35 cellular contexts compared by ENCODE assay signal in the genomic region with DNA sequence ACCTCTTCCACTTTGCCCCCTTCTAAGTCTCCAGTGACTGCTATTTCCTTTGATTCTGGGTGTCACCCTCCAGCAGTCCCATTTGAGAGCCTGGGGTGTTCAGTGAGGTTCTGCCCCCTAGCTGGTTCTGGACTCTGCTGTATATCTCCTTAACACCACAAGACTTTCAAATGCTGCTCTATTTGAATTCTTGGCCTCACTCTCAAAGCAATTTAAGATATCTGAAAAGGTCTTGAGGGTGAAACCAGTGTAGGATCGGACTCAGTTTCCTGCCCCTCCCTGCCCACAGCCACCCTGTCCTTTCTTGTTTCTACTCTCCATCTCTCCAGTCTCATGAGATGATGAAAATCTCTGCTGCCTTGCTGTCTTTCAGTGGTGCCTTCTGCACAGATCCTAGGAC.
"Had no signal": no experiment of that assay in that cellular context is flagged by ENCODE, and none has a peak within 500 bp of the region (broad histone marks: within the 10 kb centered on the region; RNA-seq: fewer than 3 reads in every experiment).

No MANE protein-coding gene starts in this region.

- ATAC-seq: activated CD8-positive, alpha-beta memory T cell treated with anti-CD3 and anti-CD28 coated beads, Interleukin-2, amount 10 ng/mL, durations not matched to agents 7 days and 5 days; activated CD8-positive, alpha-beta T cell treated with anti-CD3 and anti-CD28 coated beads, Interleukin-2, amount 10 ng/mL, durations not matched to agents 7 days and 5 days; activated naive CD4-positive, alpha-beta T cell treated with anti-CD3 and anti-CD28 coated beads, Interleukin-2, amount 50 U/mL, for 72 hours; body of pancreas had no signal

- H3K27me3 ChIP-seq: adrenal gland, body of pancreas, brain microvascular endothelial cell, breast epithelium had no signal

- H3K4me3 ChIP-seq: adrenal gland, body of pancreas, breast epithelium had no signal

- H3K27ac Mint-ChIP-seq: activated B cell treated with CpG ODN at 0.5 μM for 24 hours; activated CD4-positive, alpha-beta memory T cell treated with anti-CD3 and anti-CD28 coated beads, Interleukin-2, amount 10 ng/mL, durations not matched to agents 7 days and 5 days; activated CD4-positive, alpha-beta T cell treated with anti-CD3 and anti-CD28 coated beads, Interleukin-2, amount 10 ng/mL, durations not matched to agents 24 days and 14 days; activated CD8-positive, alpha-beta memory T cell treated with anti-CD3 and anti-CD28 coated beads, Interleukin-2, amount 10 ng/mL, durations not matched to agents 7 days and 5 days; activated CD8-positive, alpha-beta T cell treated with anti-CD3 and anti-CD28 coated beads, Interleukin-2, amount 10 ng/mL, durations not matched to agents 7 days and 5 days; activated naive CD4-positive, alpha-beta T cell treated with anti-CD3 and anti-CD28 coated beads for 36 hours; activated naive CD4-positive, alpha-beta T cell treated with anti-CD3 and anti-CD28 coated beads, Interleukin-2, amount 50 U/mL, for 72 hours; activated naive CD8-positive, alpha-beta T cell treated with anti-CD3 and anti-CD28 coated beads for 36 hours; activated T-cell treated with anti-CD3 and anti-CD28 coated beads, Interleukin-2, amount 50 U/mL, for 24 hours; activated T-helper 2 cell treated with anti-CD3 and anti-CD28 coated beads, Interferon-gamma antibody, Interleukin-2, Interleukin-4, amounts not matched to agents 10 μg/mL and 5 μg/mL and 100 μg/mL, durations not matched to agents 14 hours and 24 hours and 36 hours; T-helper 1 cell treated with Interleukin-12 subunit alpha and Interleukin-12 subunit beta and Interleukin-4 antibody, amounts not matched to agents 30 μg/mL and 1 μg/mL, for 36 hours; T-helper 2 cell treated with Interferon-gamma antibody and Interleukin-4, amounts not matched to agents 5 μg/mL and 100 μg/mL, for 36 hours had no signal

- H3K27ac ChIP-seq: adrenal gland, body of pancreas, brain microvascular endothelial cell, breast epithelium, VCaP had no signal

- H3K9me3 Mint-ChIP-seq: activated CD4-positive, alpha-beta memory T cell treated with anti-CD3 and anti-CD28 coated beads, Interleukin-2, amount 10 ng/mL, durations not matched to agents 7 days and 5 days; activated naive CD4-positive, alpha-beta T cell treated with anti-CD3 and anti-CD28 coated beads for 36 hours had no signal

- H3K4me1 Mint-ChIP-seq: activated B cell treated with CpG ODN at 0.5 μM for 24 hours; activated CD4-positive, alpha-beta memory T cell treated with anti-CD3 and anti-CD28 coated beads, Interleukin-2, amount 10 ng/mL, durations not matched to agents 7 days and 5 days; activated CD4-positive, alpha-beta T cell treated with anti-CD3 and anti-CD28 coated beads, Interleukin-2, amount 10 ng/mL, durations not matched to agents 24 days and 14 days; activated CD8-positive, alpha-beta memory T cell treated with anti-CD3 and anti-CD28 coated beads, Interleukin-2, amount 10 ng/mL, durations not matched to agents 7 days and 5 days; activated naive CD8-positive, alpha-beta T cell treated with anti-CD3 and anti-CD28 coated beads for 36 hours had no signal

- H3K36me3 ChIP-seq: adrenal gland, brain microvascular endothelial cell, breast epithelium had no signal

- FAIRE-seq: astrocyte, TTC549 had no signal

- H3K9me3 ChIP-seq: adrenal gland, body of pancreas, breast epithelium had no signal

- H3K27me3 Mint-ChIP-seq: activated B cell treated with CpG ODN at 0.5 μM for 24 hours; activated CD4-positive, alpha-beta memory T cell treated with anti-CD3 and anti-CD28 coated beads, Interleukin-2, amount 10 ng/mL, durations not matched to agents 7 days and 5 days; activated CD8-positive, alpha-beta memory T cell treated with anti-CD3 and anti-CD28 coated beads, Interleukin-2, amount 10 ng/mL, durations not matched to agents 7 days and 5 days had no signal

- H3K4me3 Mint-ChIP-seq: activated B cell treated with CpG ODN at 0.5 μM for 24 hours; activated CD4-positive, alpha-beta memory T cell treated with anti-CD3 and anti-CD28 coated beads, Interleukin-2, amount 10 ng/mL, durations not matched to agents 7 days and 5 days; activated CD4-positive, alpha-beta T cell treated with anti-CD3 and anti-CD28 coated beads, Interleukin-2, amount 10 ng/mL, durations not matched to agents 24 days and 14 days; activated CD8-positive, alpha-beta memory T cell treated with anti-CD3 and anti-CD28 coated beads, Interleukin-2, amount 10 ng/mL, durations not matched to agents 7 days and 5 days; activated CD8-positive, alpha-beta T cell treated with anti-CD3 and anti-CD28 coated beads, Interleukin-2, amount 10 ng/mL, durations not matched to agents 7 days and 5 days; activated naive CD4-positive, alpha-beta T cell treated with anti-CD3 and anti-CD28 coated beads for 36 hours; activated naive CD8-positive, alpha-beta T cell treated with anti-CD3 and anti-CD28 coated beads for 36 hours; activated T-cell treated with anti-CD3 and anti-CD28 coated beads, Interleukin-2, amount 50 U/mL, for 24 hours; T-helper 1 cell treated with Interleukin-12 subunit alpha and Interleukin-12 subunit beta and Interleukin-4 antibody, amounts not matched to agents 30 μg/mL and 1 μg/mL, for 36 hours; T-helper 2 cell treated with Interferon-gamma antibody and Interleukin-4, amounts not matched to agents 5 μg/mL and 100 μg/mL, for 36 hours had no signal

- DNase-seq: activated B cell treated with CpG ODN at 0.5 μM for 24 hours; activated CD4-positive, alpha-beta memory T cell treated with anti-CD3 and anti-CD28 coated beads, Interleukin-2, amount 10 ng/mL, durations not matched to agents 7 days and 5 days; activated CD4-positive, alpha-beta T cell treated with anti-CD3 and anti-CD28 coated beads for 4 hours; activated CD4-positive, alpha-beta T cell treated with anti-CD3 and anti-CD28 coated beads, Interleukin-2, amount 10 ng/mL, durations not matched to agents 24 days and 14 days; activated CD4-positive, alpha-beta T cell treated with anti-CD3 and anti-CD28 coated beads, Interleukin-2, amount 50 U/mL, for 48 hours; activated CD4-positive, CD25-positive, alpha-beta regulatory T cell treated with anti-CD3 and anti-CD28 coated beads, Interleukin-2, amount 50 U/mL, for 72 hours; activated CD8-positive, alpha-beta memory T cell treated with anti-CD3 and anti-CD28 coated beads for 24 hours; activated CD8-positive, alpha-beta memory T cell treated with anti-CD3 and anti-CD28 coated beads, Interleukin-2, amount 10 ng/mL, durations not matched to agents 7 days and 5 days; activated CD8-positive, alpha-beta memory T cell treated with anti-CD3 and anti-CD28 coated beads, Interleukin-2, amount 50 U/mL, for 48 hours; activated CD8-positive, alpha-beta T cell treated with anti-CD3 and anti-CD28 coated beads, Interleukin-2, amount 10 ng/mL, durations not matched to agents 7 days and 5 days; activated effector memory CD4-positive, alpha-beta T cell treated with Interleukin-2 at 50 U/mL for 16 hours; activated gamma-delta T cell; activated naive CD4-positive, alpha-beta T cell; activated naive CD4-positive, alpha-beta T cell treated with anti-CD3 and anti-CD28 coated beads for 36 hours; activated naive CD4-positive, alpha-beta T cell treated with anti-CD3 and anti-CD28 coated beads, Interleukin-2, amount 50 U/mL, for 16 hours; activated naive CD8-positive, alpha-beta T cell treated with anti-CD3 and anti-CD28 coated beads for 36 hours; activated T-cell treated with anti-CD3 and anti-CD28 coated beads, Interleukin-2, amount 50 U/mL, for 24 hours; activated T-cell treated with anti-CD3 and anti-CD28 coated beads, Interleukin-2, amount 50 U/mL, for 48 hours; adrenal gland; amniotic stem cell; aorta; body of pancreas; brain microvascular endothelial cell; central memory CD4-positive, alpha-beta T cell; T-helper 1 cell; T-helper 2 cell; T-helper 9 cell had no signal

- H3K36me3 Mint-ChIP-seq: activated CD8-positive, alpha-beta memory T cell treated with anti-CD3 and anti-CD28 coated beads, Interleukin-2, amount 10 ng/mL, durations not matched to agents 7 days and 5 days; activated naive CD8-positive, alpha-beta T cell treated with anti-CD3 and anti-CD28 coated beads for 36 hours had no signal

- H3K4me1 ChIP-seq: adrenal gland, body of pancreas, breast epithelium had no signal
